In genomic region chr11:13384837-13385417, GRCh38 we compare ENCODE assay signal across 1 cellular context.
TF ChIP-seq lines count a peak whose summit lies in the region.

No MANE protein-coding gene starts in this region.

TF ChIP-seq in HepG2, 621 proteins besides CTCF, POLR2A, EP300 and RAD21 (continued from another document):
- TF ChIP-seq HDAC1 (CRISPR knock-in tag; IDR thresholded peaks at IDR 0.05) (no peak), MAFK (conservative IDR thresholded peaks at IDR 0.05 in 1 of 2, IDR thresholded peaks at IDR 0.05 in 1 of 2; ENCODE audit: low read length in 2 of 2) (peak in 1 of 2 experiments; percentile 27; a peak in 1 of 4 replicates), IKZF4 (CRISPR knock-in tag; IDR thresholded peaks at IDR 0.05; ENCODE audit: borderline replicate concordance, low read depth, not compliant biosample characterization) (no peak), ZNF296 (CRISPR knock-in tag; conservative IDR thresholded peaks at IDR 0.05) (no peak), MIER2 (CRISPR knock-in tag; IDR thresholded peaks at IDR 0.05) (no peak), ELF1 (CRISPR knock-in tag; IDR thresholded peaks at IDR 0.05) (no peak), THAP11 (CRISPR knock-in tag; IDR thresholded peaks at IDR 0.05) (no peak), MBNL3 (CRISPR knock-in tag; conservative IDR thresholded peaks at IDR 0.05) (no peak), NFE2L1 (CRISPR knock-in tag; IDR thresholded peaks at IDR 0.05; ENCODE audit: borderline replicate concordance) (no peak), WIZ (CRISPR knock-in tag; IDR thresholded peaks at IDR 0.05) (no peak)
TF ChIP-seq in HepG2: peak in this region for 3.
